In genomic region chr16:71626858-71627213, GRCh38 we compare ENCODE assay signal across 1 cellular context.
TF ChIP-seq lines count a peak whose summit lies in the region.

No MANE protein-coding gene starts in this region.

TF ChIP-seq in SK-N-SH treated with all-trans-retinoic acid at 6 μM for 48 hours, 23 proteins besides CTCF, POLR2A, EP300 and RAD21 (continued from another document):
- TF ChIP-seq TSHZ2 (CRISPR knock-in tag; IDR thresholded peaks at IDR 0.05) (no peak), POU6F1 (CRISPR knock-in tag; IDR thresholded peaks at IDR 0.05; ENCODE audit: borderline replicate concordance, low read depth) (no peak)
